In genomic region chr3:120344349-120344748, GRCh38 we compare ENCODE assay signal across 11 cellular contexts. TPM values are rescaled to one million over a fixed set of nuclear protein-coding genes. Genes with fewer than 3 reads are reported as not detected.
DNase-seq lines count a peak whose midpoint lies in the region; ATAC-seq and TF ChIP-seq lines count a peak whose summit lies in the region.
"Had no signal": no experiment of that assay in that cellular context is flagged by ENCODE, and none has a peak within 500 bp of the region (broad histone marks: within the 10 kb centered on the region; RNA-seq: fewer than 3 reads in every experiment).

No MANE protein-coding gene starts in this region.

- H3K27me3 ChIP-seq in fibroblast of lung (ENCODE audit: control insufficient read depth, insufficient read depth, low read length) (no peaks in the 10 kb centered on the region), PC-9 (ENCODE audit: insufficient read depth, low read depth) (no peaks in the 10 kb centered on the region)
- H3K27me3 ChIP-seq: foreskin keratinocyte had no signal

- peak overlapping the region; percentile 67 to 77 for H3K27ac Mint-ChIP-seq in T-cell

- H3K36me3 ChIP-seq in fibroblast of lung (ENCODE audit: control insufficient read depth, insufficient read depth, low read length) (no peaks in the 10 kb centered on the region), PC-9 (ENCODE audit: low read depth) (peaks cover under 1% of the 10 kb centered on the region; the same call in 1 of the 2 replicates)

- H3K4me3 ChIP-seq in fibroblast of lung (replicated peaks in 1 of 4; ENCODE audit: control extremely low read depth in 1 of 4, insufficient read depth in 1 of 4, low read depth in 3 of 4, low read length in 4 of 4) (no peak overlapping the region), PC-9 (no peak overlapping the region)

- peaks cover 0 to 2% (median under 1%) of the 10 kb centered on the region in 3 donors for H3K9me3 Mint-ChIP-seq in T-cell

- H3K4me1 Mint-ChIP-seq in T-cell: peaks cover 65 to 70% (median 67%) of the 10 kb centered on the region in 3 donors

- POLR2A ChIA-PET in T-cell (lab: Charles Lee) (interaction anchor here in 1 of 2 donors (0.6 to 1.0 kb wide), 2 partner anchors 73 to 878 kb away, joined by 3 read pairs; no protein-coding TSS in a partner anchor), PC-9 (lab: Charles Lee; ENCODE audit: unreplicated experiment) (interaction anchor here (0.6 kb wide), 1 partner anchor 252 kb away, joined by 3 read pairs; the partner anchor contains the start of gene NDUFB4)

- no TSS peak for BruUV-seq in PC-9 (replicated peaks; lab: Mats Ljungman, UMichigan)

- H3K9me3 ChIP-seq in fibroblast of lung (ENCODE audit: control insufficient read depth, insufficient read depth, low read depth, low read length) (no peaks in the 10 kb centered on the region), PC-9 (ENCODE audit: insufficient read depth, low read depth) (no peaks in the 10 kb centered on the region; the same call in 1 of the 2 replicates)

- H3K9ac ChIP-seq in fibroblast of lung (ENCODE audit: insufficient read depth, low read length): no peak overlapping the region

- intact Hi-C loops in PC-9 (cut with micrococcal nuclease; ENCODE audit: unreplicated experiment): loop anchor here (5.0 kb wide), 1 partner anchor 327 kb away; no protein-coding TSS in a partner anchor

- H3K27me3 Mint-ChIP-seq in T-cell: no peaks in the 10 kb centered on the region

- peak overlapping the region; percentile 23 for H3K4me2 ChIP-seq in fibroblast of lung (ENCODE audit: extremely low read depth, insufficient read depth, low read length)
- H3K4me2 ChIP-seq in PC-9: no peak overlapping the region

- ATAC-seq in T-cell (replicated peaks in 1 of 4) (peak in 1 of 4 experiments; percentile 13), GM19467 (IDR thresholded peaks at IDR 0.05; ENCODE audit: unreplicated experiment) (no peak)
- ATAC-seq: foreskin keratinocyte had no signal

- no peak for TF ChIP-seq CTCF in GM10266 (IDR thresholded peaks at IDR 0.05; ENCODE audit: control insufficient read depth, insufficient read depth, low read depth, missing control alignments)
- no peak for TF ChIP-seq CTCF in fibroblast of lung (conservative IDR thresholded peaks at IDR 0.05 in 1 of 2, IDR thresholded peaks at IDR 0.05 in 1 of 2; ENCODE audit: low read depth in 1 of 2, low read length in 2 of 2)
- no peak for TF ChIP-seq CTCF in PC-9 (conservative IDR thresholded peaks at IDR 0.05)

- H3K4me3 Mint-ChIP-seq in T-cell: peak overlapping the region in 2 of 3 donors; percentile 40 to 55

- DNase-seq in AG08396 (ENCODE audit: low spot score) (peak; percentile 18), GM10266 (ENCODE audit: extremely low spot score) (peak; percentile 28), T-cell (no peak), fibroblast of lung (ENCODE audit: low read depth in 2 of 2) (peak; percentile 6 to 65), NCI-H2227 (lab: John Stamatoyannopoulos, UW; ENCODE audit: unreplicated experiment) (no peak), PC-9 (no peak), retina (no peak)
- DNase-seq: foreskin keratinocyte, kidney, NCI-H1105 had no signal

- no peaks in the 10 kb centered on the region for H3F3A ChIP-seq in PC-9 (ENCODE audit: insufficient read depth, low read depth)

- H3K79me2 ChIP-seq in fibroblast of lung (ENCODE audit: control insufficient read depth, insufficient read depth, low read length): peaks cover 73% of the 10 kb centered on the region
- H3K79me2 ChIP-seq in PC-9 (ENCODE audit: low read depth): peaks cover 93% of the 10 kb centered on the region

- no peaks in the 10 kb centered on the region for H3K9me2 ChIP-seq in PC-9 (ENCODE audit: insufficient read depth)

- peaks cover 32% of the 10 kb centered on the region for H3K36me3 Mint-ChIP-seq in T-cell

- no peak overlapping the region for H3K27ac ChIP-seq in fibroblast of lung (ENCODE audit: insufficient read depth, low read length)
- H3K27ac ChIP-seq in PC-9: no peak overlapping the region
- H3K27ac ChIP-seq: foreskin keratinocyte had no signal

- H2AFZ ChIP-seq in fibroblast of lung (ENCODE audit: low read length) (no peak overlapping the region), PC-9 (no peak overlapping the region)

- no peaks in the 10 kb centered on the region for H3K4me1 ChIP-seq in fibroblast of lung (ENCODE audit: control insufficient read depth, extremely low read depth, insufficient read depth, low read length)
- H3K4me1 ChIP-seq in PC-9 (replicated peaks; ENCODE audit: insufficient read depth): peaks cover 12% of the 10 kb centered on the region

- CTCF ChIA-PET in T-cell (lab: Charles Lee): interaction anchor here (0.6 to 1.2 kb wide), 3 partner anchors 31 to 212 kb away, joined by 3 to 7 read pairs (median 7); no protein-coding TSS in a partner anchor
- CTCF ChIA-PET in PC-9 (lab: Charles Lee): no interaction called here

- H4K20me1 ChIP-seq in fibroblast of lung (ENCODE audit: control insufficient read depth, extremely low read depth, insufficient read depth, low read length): no peaks in the 10 kb centered on the region
- peaks cover 2% of the 10 kb centered on the region for H4K20me1 ChIP-seq in PC-9 (ENCODE audit: insufficient read depth)

RNA-seq across cellular contexts. Expression of gene LRRC58, which starts 4.8 kb away (rescaled TPM):
- total RNA-seq in T-cell: 10 to 100 TPM; 14.4 to 19.2 (median 17.7) TPM
- 19.8 and 21.1 TPM in 2 replicates for total RNA-seq in fibroblast of lung
- 19.5 and 21.7 TPM in 2 replicates for polyA plus RNA-seq in fibroblast of lung
- 11.2 and 14.4 TPM in 2 replicates for polyA plus RNA-seq in fibroblast of lung (2012)
- polyA minus RNA-seq in fibroblast of lung (ENCODE audit: low replicate concordance): 1.3 and 2.0 TPM in 2 replicates
- total RNA-seq in PC-9 (2021): 22.2 and 28.9 TPM in 2 replicates

RNA-seq across cellular contexts. Expression of gene GPR156, which starts 59.3 kb away (rescaled TPM):
- total RNA-seq in T-cell: under 1 TPM in 4 of 5 donors, not detected in 1; 0.09 to 0.75 (median 0.38) TPM
- under 0.01 and 0.33 TPM in 2 replicates for total RNA-seq in fibroblast of lung
- polyA plus RNA-seq in fibroblast of lung: 0.42 and 0.45 TPM in 2 replicates
- polyA plus RNA-seq in fibroblast of lung (2012): 0.23 and 0.26 TPM in 2 replicates
- 0.24 TPM in 1 of 2 replicates, not detected in the other for polyA minus RNA-seq in fibroblast of lung (ENCODE audit: low replicate concordance)
- 2.8 and 3.0 TPM in 2 replicates for total RNA-seq in PC-9 (2021)

Comparison
In these comparisons a context has a peak if more than half of its experiments do, and no peak if none do; other contexts are left out.
1. DNase-seq: peak in AG08396 (single experiment), GM10266 (single experiment) and fibroblast of lung (2 of 2); none in T-cell (0 of 34), NCI-H2227 (single experiment), PC-9 (0 of 2) and retina (single experiment).